ENCODE assay signal across 20 cellular contexts in the genomic region with DNA sequence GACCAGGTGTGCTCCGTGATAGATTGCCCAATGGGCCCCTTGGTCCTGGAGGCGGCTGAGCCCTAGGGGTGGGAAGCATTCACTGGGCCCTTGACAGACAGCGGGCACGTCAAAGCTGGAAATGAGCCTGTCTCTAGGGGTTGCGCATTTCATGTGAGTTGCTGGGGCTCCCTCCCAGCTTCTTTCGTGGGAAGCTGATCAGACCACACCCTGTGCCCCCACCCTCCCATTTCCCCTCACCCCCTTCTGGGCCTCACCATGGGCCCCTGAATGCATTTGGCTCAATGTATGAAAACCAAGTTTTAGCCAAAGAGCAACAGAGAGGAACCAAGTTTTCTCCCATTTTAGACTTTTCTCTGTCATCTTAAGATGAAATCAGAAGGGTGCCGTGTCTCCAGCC.
"Had no signal": no experiment of that assay in that cellular context is flagged by ENCODE, and none has a peak within 500 bp of the region (broad histone marks: within the 10 kb centered on the region; RNA-seq: fewer than 3 reads in every experiment).

No MANE protein-coding gene starts in this region.

- H3K9me3 ChIP-seq: MG63, SK-N-SH had no signal

- H3K4me3 ChIP-seq: MG63 had no signal

- H3K9me2 ChIP-seq: SK-N-SH had no signal

- H3K4me2 ChIP-seq: SK-N-SH had no signal

- H3K36me3 ChIP-seq: MG63 had no signal

- H3K27me3 ChIP-seq: MG63 had no signal

- ATAC-seq: HepG2 had no signal

- H3K9ac ChIP-seq: SK-N-SH had no signal

- DNase-seq: IMR-90, Karpas-422, KG1, MG63, NCI-H1092 treated with DMSO at 0.1 percent for 48 hours, NCI-H1436, NCI-H187, NCI-H2029, NCI-H2081 treated with DMSO at 0.1 percent for 48 hours, NCI-H2171, NCI-H226, NCI-H446, NCI-H510A, NCI-H524 treated with DMSO at 0.1 percent for 48 hours, NCI-H69, NCI-H774, RPMI8226, SHP77, SK-N-SH had no signal
